Comparison of ENCODE assay signal across 1 cellular context in genomic region chr15:55695432-55695831, GRCh38.
A peak's percentile ranks its signal among the peaks of the same experiment; 100 is the strongest.
TF ChIP-seq lines count a peak whose summit lies in the region.

No MANE protein-coding gene starts in this region.

TF ChIP-seq in HEK293, 187 proteins besides CTCF, POLR2A, EP300 and RAD21 (continued from another document):
- TF ChIP-seq ZNF518A (tag by site-specific recombination; conservative IDR thresholded peaks at IDR 0.05; ENCODE audit: low read depth) (no peak), ZNF302 (tag by site-specific recombination; IDR thresholded peaks at IDR 0.05; ENCODE audit: low read depth) (no peak), ZNF654 (tag by site-specific recombination; IDR thresholded peaks at IDR 0.05; ENCODE audit: low read depth) (no peak), ZNF274 (IDR thresholded peaks at IDR 0.05; ENCODE audit: low read length) (no peak), ZNF274 (tag by site-specific recombination; IDR thresholded peaks at IDR 0.05; ENCODE audit: borderline replicate concordance) (no peak), KLF9 (tag by site-specific recombination; IDR thresholded peaks at IDR 0.05; ENCODE audit: low read depth) (peak; percentile 84), ZFHX2 (tag by site-specific recombination; conservative IDR thresholded peaks at IDR 0.05) (peak; percentile 52; the same call in 1 of the 2 replicates), OVOL3 (tag by site-specific recombination; IDR thresholded peaks at IDR 0.05) (no peak), RBAK (tag by site-specific recombination; IDR thresholded peaks at IDR 0.05) (no peak), KLF10 (tag by site-specific recombination; IDR thresholded peaks at IDR 0.05) (peak; percentile 85), FEZF1 (tag by site-specific recombination; IDR thresholded peaks at IDR 0.05) (no peak), ZNF426 (tag by site-specific recombination; IDR thresholded peaks at IDR 0.05) (no peak), ZNF645 (tag by site-specific recombination; IDR thresholded peaks at IDR 0.05) (no peak), ZNF394 (tag by site-specific recombination; IDR thresholded peaks at IDR 0.05; ENCODE audit: borderline replicate concordance) (no peak), KLF1 (tag by site-specific recombination; IDR thresholded peaks at IDR 0.05) (peak; percentile 70), ZNF169 (tag by site-specific recombination; IDR thresholded peaks at IDR 0.05) (no peak), ZNF624 (tag by site-specific recombination; IDR thresholded peaks at IDR 0.05) (no peak), ZNF23 (tag by site-specific recombination; IDR thresholded peaks at IDR 0.05; ENCODE audit: borderline replicate concordance) (no peak), AEBP2 (tag by site-specific recombination; IDR thresholded peaks at IDR 0.05; ENCODE audit: borderline replicate concordance) (no peak), OSR2 (tag by site-specific recombination; IDR thresholded peaks at IDR 0.05) (peak; percentile 95), ZBTB49 (tag by site-specific recombination; IDR thresholded peaks at IDR 0.05; ENCODE audit: low read depth) (no peak), SETDB1 (IDR thresholded peaks at IDR 0.05; ENCODE audit: insufficient read length, low read length) (no peak), ZNF623 (tag by site-specific recombination; IDR thresholded peaks at IDR 0.05) (no peak), ZNF658 (tag by site-specific recombination; IDR thresholded peaks at IDR 0.05) (no peak), ZNF175 (tag by site-specific recombination; IDR thresholded peaks at IDR 0.05) (no peak), ZNF341 (tag by site-specific recombination; IDR thresholded peaks at IDR 0.05; ENCODE audit: low read depth) (no peak), ZNF148 (tag by site-specific recombination; IDR thresholded peaks at IDR 0.05; ENCODE audit: borderline replicate concordance) (no peak), ZIC2 (tag by site-specific recombination; IDR thresholded peaks at IDR 0.05) (no peak), ZNF600 (tag by site-specific recombination; IDR thresholded peaks at IDR 0.05) (no peak)
